In the genomic region with DNA sequence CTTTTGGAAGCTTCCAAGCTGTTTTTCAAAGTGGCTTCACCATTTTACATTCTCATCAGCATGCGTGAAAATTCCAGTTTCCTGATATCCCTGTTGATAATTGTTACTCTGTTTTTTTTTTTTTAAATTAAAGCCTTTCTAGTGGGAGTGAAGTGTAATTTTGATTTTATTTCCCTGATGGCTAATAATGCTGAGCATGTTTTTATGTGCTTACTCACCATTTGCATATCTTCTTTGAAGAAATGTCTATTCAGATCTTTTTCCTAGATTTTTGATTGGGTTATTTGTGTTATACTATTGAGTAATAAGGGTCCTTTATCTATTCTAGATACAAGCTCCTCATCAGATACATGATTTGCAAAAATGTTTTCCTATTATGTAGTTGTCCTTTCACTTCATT, we compare ENCODE assay signal across 1 cellular context.
A peak's percentile ranks its signal among the peaks of the same experiment; 100 is the strongest.
TF ChIP-seq lines count a peak whose summit lies in the region.

No MANE protein-coding gene starts in this region.

TF ChIP-seq in HepG2, 621 proteins besides CTCF, POLR2A, EP300 and RAD21:
- TF ChIP-seq, protein P1, sequence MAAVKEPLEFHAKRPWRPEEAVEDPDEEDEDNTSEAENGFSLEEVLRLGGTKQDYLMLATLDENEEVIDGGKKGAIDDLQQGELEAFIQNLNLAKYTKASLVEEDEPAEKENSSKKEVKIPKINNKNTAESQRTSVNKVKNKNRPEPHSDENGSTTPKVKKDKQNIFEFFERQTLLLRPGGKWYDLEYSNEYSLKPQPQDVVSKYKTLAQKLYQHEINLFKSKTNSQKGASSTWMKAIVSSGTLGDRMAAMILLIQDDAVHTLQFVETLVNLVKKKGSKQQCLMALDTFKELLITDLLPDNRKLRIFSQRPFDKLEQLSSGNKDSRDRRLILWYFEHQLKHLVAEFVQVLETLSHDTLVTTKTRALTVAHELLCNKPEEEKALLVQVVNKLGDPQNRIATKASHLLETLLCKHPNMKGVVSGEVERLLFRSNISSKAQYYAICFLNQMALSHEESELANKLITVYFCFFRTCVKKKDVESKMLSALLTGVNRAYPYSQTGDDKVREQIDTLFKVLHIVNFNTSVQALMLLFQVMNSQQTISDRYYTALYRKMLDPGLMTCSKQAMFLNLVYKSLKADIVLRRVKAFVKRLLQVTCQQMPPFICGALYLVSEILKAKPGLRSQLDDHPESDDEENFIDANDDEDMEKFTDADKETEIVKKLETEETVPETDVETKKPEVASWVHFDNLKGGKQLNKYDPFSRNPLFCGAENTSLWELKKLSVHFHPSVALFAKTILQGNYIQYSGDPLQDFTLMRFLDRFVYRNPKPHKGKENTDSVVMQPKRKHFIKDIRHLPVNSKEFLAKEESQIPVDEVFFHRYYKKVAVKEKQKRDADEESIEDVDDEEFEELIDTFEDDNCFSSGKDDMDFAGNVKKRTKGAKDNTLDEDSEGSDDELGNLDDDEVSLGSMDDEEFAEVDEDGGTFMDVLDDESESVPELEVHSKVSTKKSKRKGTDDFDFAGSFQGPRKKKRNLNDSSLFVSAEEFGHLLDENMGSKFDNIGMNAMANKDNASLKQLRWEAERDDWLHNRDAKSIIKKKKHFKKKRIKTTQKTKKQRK (IDR thresholded peaks at IDR 0.05; ENCODE audit: low read length) = no peak
- TF ChIP-seq MAFF (IDR thresholded peaks at IDR 0.05; ENCODE audit: low read depth, low read length) (peak; percentile 57), CENPX (CRISPR knock-in tag; IDR thresholded peaks at IDR 0.05) (no peak), MAFK (conservative IDR thresholded peaks at IDR 0.05 in 1 of 2, IDR thresholded peaks at IDR 0.05 in 1 of 2; ENCODE audit: low read length in 2 of 2) (peak; percentile 20 to 58; a peak in 2 of 4 replicates)
